Comparison of ENCODE assay signal across 20 cellular contexts in the genomic region with DNA sequence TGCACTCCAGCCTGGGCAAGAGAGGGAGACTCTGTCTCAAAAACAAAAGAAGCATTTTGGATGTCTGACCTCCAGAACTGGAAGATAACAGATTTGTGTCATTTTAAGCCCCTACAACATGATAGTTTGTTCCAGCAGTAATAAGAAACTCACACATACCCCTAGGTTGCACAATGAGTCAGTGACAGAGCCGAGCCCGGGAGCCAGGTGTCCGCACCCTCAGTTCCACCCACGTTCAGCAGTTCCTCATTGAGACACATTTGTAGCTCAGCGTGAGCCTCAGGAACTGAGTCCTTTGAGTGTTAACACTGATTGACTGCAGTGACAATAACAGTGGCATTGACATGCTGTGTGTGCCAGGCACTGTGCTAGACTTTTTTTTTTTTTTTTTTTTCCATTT. TPM values are rescaled to one million over a fixed set of nuclear protein-coding genes. Genes with fewer than 3 reads are reported as not detected.
DNase-seq lines count a peak whose midpoint lies in the region; ATAC-seq and TF ChIP-seq lines count a peak whose summit lies in the region.
"Had no signal": no experiment of that assay in that cellular context is flagged by ENCODE, and none has a peak within 500 bp of the region (broad histone marks: within the 10 kb centered on the region; RNA-seq: fewer than 3 reads in every experiment).

No MANE protein-coding gene starts in this region.

- POLR2A ChIA-PET in activated CD8-positive, alpha-beta T cell treated with anti-CD3 and anti-CD28 coated beads for 36 hours (lab: Charles Lee): interaction anchor here (1.3 kb wide), 1 partner anchor 16 kb away, joined by 3 read pairs; no protein-coding TSS in a partner anchor
- POLR2A ChIA-PET in activated CD8-positive, alpha-beta T cell treated with anti-CD3 and anti-CD28 coated beads, Interleukin-2, amount 10 ng/mL, durations not matched to agents 7 days and 5 days (lab: Charles Lee): interaction anchor here (0.6 kb wide), 1 partner anchor 1725 kb away, joined by 3 read pairs; no protein-coding TSS in a partner anchor

- TF ChIP-seq EP300 in ovary (IDR thresholded peaks at IDR 0.05): no peak

- H3K4me1 ChIP-seq in skeletal muscle tissue (ENCODE audit: control insufficient read depth in 3 of 3, insufficient read depth in 3 of 3, low read length in 3 of 3): peaks cover 28 to 66% (median 43%) of the 10 kb centered on the region in 3 donors
- no peaks in the 10 kb centered on the region for H3K4me1 ChIP-seq in ovary (ENCODE audit: insufficient read depth)
- H3K4me1 ChIP-seq: Caco-2, esophagus muscularis mucosa, sigmoid colon, stomach had no signal

- intact Hi-C loops in activated CD8-positive, alpha-beta T cell treated with anti-CD3 and anti-CD28 coated beads for 36 hours (cut with micrococcal nuclease): no loop called here
- intact Hi-C loops in ovary (cut with DNase I): no loop called here

- ATAC-seq in activated CD8-positive, alpha-beta T cell treated with anti-CD3 and anti-CD28 coated beads for 36 hours: peak; percentile 76
- ATAC-seq in activated CD8-positive, alpha-beta T cell treated with anti-CD3 and anti-CD28 coated beads, Interleukin-2, amount 10 ng/mL, durations not matched to agents 7 days and 5 days: no peak
- ATAC-seq in GM19351 (IDR thresholded peaks at IDR 0.05; ENCODE audit: unreplicated experiment) (peak; percentile 92), HG03442 (IDR thresholded peaks at IDR 0.05; ENCODE audit: unreplicated experiment) (peak; percentile 72)
- ATAC-seq: GM23338 had no signal

- no peaks in the 10 kb centered on the region for H3K9me3 Mint-ChIP-seq in activated CD8-positive, alpha-beta T cell treated with anti-CD3 and anti-CD28 coated beads for 36 hours
- H3K9me3 Mint-ChIP-seq in activated CD8-positive, alpha-beta T cell treated with anti-CD3 and anti-CD28 coated beads, Interleukin-2, amount 10 ng/mL, durations not matched to agents 7 days and 5 days (ENCODE audit: insufficient read depth): no peaks in the 10 kb centered on the region
- H3K9me3 Mint-ChIP-seq: GM23338; T-helper 2 cell treated with Interferon-gamma antibody and Interleukin-4, amounts not matched to agents 5 μg/mL and 100 μg/mL, for 36 hours had no signal

- no peaks in the 10 kb centered on the region for H3K36me3 Mint-ChIP-seq in activated CD8-positive, alpha-beta T cell treated with anti-CD3 and anti-CD28 coated beads for 36 hours (ENCODE audit: low read depth)
- no peaks in the 10 kb centered on the region for H3K36me3 Mint-ChIP-seq in activated CD8-positive, alpha-beta T cell treated with anti-CD3 and anti-CD28 coated beads, Interleukin-2, amount 10 ng/mL, durations not matched to agents 7 days and 5 days (ENCODE audit: low read depth)

- no peaks in the 10 kb centered on the region for H3K9me3 ChIP-seq in skeletal muscle tissue (ENCODE audit: control insufficient read depth in 3 of 3, low read length in 3 of 3)
- H3K9me3 ChIP-seq in ovary: no peaks in the 10 kb centered on the region
- H3K9me3 ChIP-seq: Caco-2, esophagus muscularis mucosa, sigmoid colon, stomach had no signal

- CTCF ChIA-PET in activated CD8-positive, alpha-beta T cell treated with anti-CD3 and anti-CD28 coated beads for 36 hours (lab: Charles Lee): no interaction called here
- CTCF ChIA-PET in activated CD8-positive, alpha-beta T cell treated with anti-CD3 and anti-CD28 coated beads, Interleukin-2, amount 10 ng/mL, durations not matched to agents 7 days and 5 days (lab: Charles Lee): no interaction called here

- no peak for TF ChIP-seq POLR2A in ovary (IDR thresholded peaks at IDR 0.05)

- H3K4me3 ChIP-seq in skeletal muscle tissue (ENCODE audit: low read length in 3 of 3) (no peak overlapping the region), ovary (no peak overlapping the region)
- H3K4me3 ChIP-seq: esophagus muscularis mucosa, GM23338, hepatocyte, sigmoid colon, stomach had no signal

- peak overlapping the region in 1 of 3 donors; percentile 69 for H3K9ac ChIP-seq in skeletal muscle tissue (ENCODE audit: low read depth in 1 of 3, low read length in 3 of 3)

- H3K36me3 ChIP-seq in skeletal muscle tissue (ENCODE audit: control insufficient read depth in 3 of 3, insufficient read depth in 3 of 3, low read length in 3 of 3) (peaks cover 0 to 4% (median 0%) of the 10 kb centered on the region in 3 donors), ovary (no peaks in the 10 kb centered on the region)
- H3K36me3 ChIP-seq: esophagus muscularis mucosa, sigmoid colon, stomach had no signal

- peak overlapping the region; percentile 72 for H3K27ac ChIP-seq in skeletal muscle tissue (ENCODE audit: low read depth, low read length)
- H3K27ac ChIP-seq in ovary: no peak overlapping the region
- H3K27ac ChIP-seq: esophagus muscularis mucosa, hepatocyte, sigmoid colon, stomach had no signal

- H3K4me1 Mint-ChIP-seq in activated CD8-positive, alpha-beta T cell treated with anti-CD3 and anti-CD28 coated beads for 36 hours (ENCODE audit: low read depth): no peaks in the 10 kb centered on the region
- H3K4me1 Mint-ChIP-seq in activated CD8-positive, alpha-beta T cell treated with anti-CD3 and anti-CD28 coated beads, Interleukin-2, amount 10 ng/mL, durations not matched to agents 7 days and 5 days (ENCODE audit: low read depth): no peaks in the 10 kb centered on the region

- no peak for TF ChIP-seq CTCF in activated CD8-positive, alpha-beta T cell treated with anti-CD3 and anti-CD28 coated beads for 36 hours (IDR thresholded peaks at IDR 0.05)
- TF ChIP-seq CTCF in ovary (IDR thresholded peaks at IDR 0.05): no peak

- H3K27me3 Mint-ChIP-seq in activated CD8-positive, alpha-beta T cell treated with anti-CD3 and anti-CD28 coated beads for 36 hours: no peaks in the 10 kb centered on the region
- peaks cover 13% of the 10 kb centered on the region for H3K27me3 Mint-ChIP-seq in activated CD8-positive, alpha-beta T cell treated with anti-CD3 and anti-CD28 coated beads, Interleukin-2, amount 10 ng/mL, durations not matched to agents 7 days and 5 days (ENCODE audit: low read depth)

- H3K27me3 ChIP-seq in skeletal muscle tissue (ENCODE audit: control insufficient read depth in 3 of 3, insufficient read depth in 3 of 3, low read length in 3 of 3): peaks cover 0 to 6% (median 3%) of the 10 kb centered on the region in 3 donors
- no peaks in the 10 kb centered on the region for H3K27me3 ChIP-seq in ovary
- H3K27me3 ChIP-seq: hepatocyte had no signal

- H3K4me3 Mint-ChIP-seq in activated CD8-positive, alpha-beta T cell treated with anti-CD3 and anti-CD28 coated beads for 36 hours: no peak overlapping the region
- no peak overlapping the region for H3K4me3 Mint-ChIP-seq in activated CD8-positive, alpha-beta T cell treated with anti-CD3 and anti-CD28 coated beads, Interleukin-2, amount 10 ng/mL, durations not matched to agents 7 days and 5 days
- H3K4me3 Mint-ChIP-seq: GM23338; T-helper 2 cell treated with Interferon-gamma antibody and Interleukin-4, amounts not matched to agents 5 μg/mL and 100 μg/mL, for 36 hours had no signal

- 81 to 87% (median 86%) methylated on average over 5 of the region's 5 CpGs for WGBS in ovary, 3 donors

- no peak overlapping the region for H3K27ac Mint-ChIP-seq in activated CD8-positive, alpha-beta T cell treated with anti-CD3 and anti-CD28 coated beads for 36 hours
- no peak overlapping the region for H3K27ac Mint-ChIP-seq in activated CD8-positive, alpha-beta T cell treated with anti-CD3 and anti-CD28 coated beads, Interleukin-2, amount 10 ng/mL, durations not matched to agents 7 days and 5 days
- H3K27ac Mint-ChIP-seq: GM23338; T-helper 2 cell treated with Interferon-gamma antibody and Interleukin-4, amounts not matched to agents 5 μg/mL and 100 μg/mL, for 36 hours had no signal

- DNase-seq in activated CD8-positive, alpha-beta T cell treated with anti-CD3 and anti-CD28 coated beads for 36 hours: peak; percentile 57
- no peak for DNase-seq in activated CD8-positive, alpha-beta T cell treated with anti-CD3 and anti-CD28 coated beads, Interleukin-2, amount 10 ng/mL, durations not matched to agents 7 days and 5 days
- no peak for DNase-seq in ovary
- DNase-seq in AG08395 (ENCODE audit: low spot score): no peak
- DNase-seq in cerebellar cortex (ENCODE audit: low spot score): no peak
- DNase-seq: activated CD4-positive, alpha-beta T cell treated with anti-CD3 and anti-CD28 coated beads for 4 hours; Caco-2; cortex of kidney; NCI-H2029; sigmoid colon; stomach had no signal

RNA-seq across cellular contexts. Expression of a gene that starts 19.8 kb away (rescaled TPM):
- not detected for total RNA-seq in activated CD8-positive, alpha-beta T cell treated with anti-CD3 and anti-CD28 coated beads for 36 hours
- not detected for total RNA-seq in activated CD8-positive, alpha-beta T cell treated with anti-CD3 and anti-CD28 coated beads, Interleukin-2, amount 10 ng/mL, durations not matched to agents 7 days and 5 days
- total RNA-seq in skeletal muscle tissue: 10.4 TPM
- under 1 TPM in 1 of 7 donors, not detected in 6; 0.10 TPM for total RNA-seq in ovary
- under 1 TPM; 0.27 to 0.44 TPM for polyA plus RNA-seq in ovary
- total RNA-seq: A673, Caco-2, mononuclear cell, sigmoid colon had no signal
- polyA plus RNA-seq: GM23338, sigmoid colon had no signal

Comparison
In these comparisons a context has a peak if more than half of its experiments do, and no peak if none do; other contexts are left out.
1. RNA of a gene that starts 19.8 kb away (total RNA-seq): 10.4 TPM in skeletal muscle tissue (single experiment); not detected in activated CD8-positive, alpha-beta T cell treated with anti-CD3 and anti-CD28 coated beads for 36 hours, not detected in activated CD8-positive, alpha-beta T cell treated with anti-CD3 and anti-CD28 coated beads, Interleukin-2, amount 10 ng/mL, durations not matched to agents 7 days and 5 days and 0.10 TPM in ovary; every median in the first group is over 10 times any median in the second.